ENCODE assay signal across 1 cellular context in genomic region chr7:156725074-156725473, GRCh38.
TF ChIP-seq lines count a peak whose summit lies in the region.

No MANE protein-coding gene starts in this region.

TF ChIP-seq in GM23338, 12 proteins besides CTCF, POLR2A, EP300 and RAD21 (continued from another document):
- TF ChIP-seq ZNF462 (CRISPR knock-in tag; IDR thresholded peaks at IDR 0.05) (no peak), EZH2phosphoT487 (IDR thresholded peaks at IDR 0.05; ENCODE audit: unreplicated experiment) (no peak), ZNF114 (CRISPR knock-in tag; IDR thresholded peaks at IDR 0.05) (no peak), STAT1 (IDR thresholded peaks at IDR 0.05; ENCODE audit: unreplicated experiment) (no peak), POLR2AphosphoS5 (IDR thresholded peaks at IDR 0.05; ENCODE audit: low read depth) (no peak), CREB1 (CRISPR knock-in tag; IDR thresholded peaks at IDR 0.05; ENCODE audit: low read depth) (no peak), ZNF331 (CRISPR knock-in tag; IDR thresholded peaks at IDR 0.05; ENCODE audit: low read depth) (no peak), EZH2 (IDR thresholded peaks at IDR 0.05; ENCODE audit: low read depth, unreplicated experiment) (no peak), JUNB (IDR thresholded peaks at IDR 0.05; ENCODE audit: unreplicated experiment) (no peak), REST (IDR thresholded peaks at IDR 0.05; ENCODE audit: unreplicated experiment) (no peak)
TF ChIP-seq in GM23338: peak in this region for 0.
